In genomic region chr2:219459460-219460311, GRCh38 we compare ENCODE assay signal across 8 cellular contexts. TPM values are rescaled to one million over a fixed set of nuclear protein-coding genes. Genes with fewer than 3 reads are reported as not detected.
DNase-seq lines count a peak whose midpoint lies in the region; ATAC-seq and TF ChIP-seq lines count a peak whose summit lies in the region.

No MANE protein-coding gene starts in this region.

- H3K9me3 Mint-ChIP-seq in endodermal cell (no peaks in the 10 kb centered on the region), type B pancreatic cell (no peaks in the 10 kb centered on the region)

- intact Hi-C loops in mucosa of descending colon (cut with DNase I, micrococcal nuclease): no loop called here

- ATAC-seq in GM21526 (IDR thresholded peaks at IDR 0.05; ENCODE audit: low FRiP score, unreplicated experiment): peak; percentile 67
- peak; percentile 74 for ATAC-seq in mucosa of descending colon

- TF ChIP-seq CTCF in endodermal cell (conservative IDR thresholded peaks at IDR 0.05) (peak; percentile 92), mucosa of descending colon (IDR thresholded peaks at IDR 0.05) (peak; percentile 66), type B pancreatic cell (conservative IDR thresholded peaks at IDR 0.05) (peak; percentile 89)

- H3K4me1 ChIP-seq in endodermal cell (ENCODE audit: control insufficient read depth, insufficient read depth, low read length) (peaks cover 9% of the 10 kb centered on the region), mucosa of descending colon (ENCODE audit: low read depth) (peaks cover 2% of the 10 kb centered on the region)

- H3K36me3 Mint-ChIP-seq in endodermal cell (ENCODE audit: low read depth) (peaks cover 2% of the 10 kb centered on the region), type B pancreatic cell (peaks cover 5% of the 10 kb centered on the region)

- peak overlapping the region; percentile 63 for H3K27ac ChIP-seq in endodermal cell (ENCODE audit: low read depth, low read length)

- no peaks in the 10 kb centered on the region for H3K9me3 ChIP-seq in endodermal cell (ENCODE audit: control insufficient read depth, low read length)
- no peaks in the 10 kb centered on the region for H3K9me3 ChIP-seq in mucosa of descending colon

- H3K27ac Mint-ChIP-seq in endodermal cell: peak overlapping the region; percentile 70
- no peak overlapping the region for H3K27ac Mint-ChIP-seq in type B pancreatic cell

- H3K36me3 ChIP-seq in endodermal cell (ENCODE audit: control insufficient read depth, insufficient read depth, low read length): no peaks in the 10 kb centered on the region
- no peaks in the 10 kb centered on the region for H3K36me3 ChIP-seq in mucosa of descending colon (ENCODE audit: low read depth)

- peak overlapping the region; percentile 28 for H3K4me3 Mint-ChIP-seq in endodermal cell
- no peak overlapping the region for H3K4me3 Mint-ChIP-seq in type B pancreatic cell

- H3K27me3 ChIP-seq in endodermal cell (ENCODE audit: control insufficient read depth, insufficient read depth, low read length, poor library complexity, severe bottlenecking): no peaks in the 10 kb centered on the region

- no peak overlapping the region for H3K9ac ChIP-seq in endodermal cell (ENCODE audit: extremely low read depth, low read length, poor library complexity, severe bottlenecking)

- H3K27me3 Mint-ChIP-seq in endodermal cell (ENCODE audit: insufficient read depth) (peaks cover 18% of the 10 kb centered on the region), type B pancreatic cell (peaks cover 3% of the 10 kb centered on the region)

- DNase-seq in Daoy (ENCODE audit: low read depth) (peak; percentile 52), LoVo (ENCODE audit: low spot score) (peak; percentile 50), endodermal cell (peak; percentile 92), mucosa of descending colon (peak; percentile 53 to 70 (median 64)), type B pancreatic cell (ENCODE audit: extremely low spot score, unreplicated experiment) (no peak), Kasumi-1 (lab: John Stamatoyannopoulos, UW) (no peak)
- peak; percentile 52 for DNase-seq in activated CD4-positive, alpha-beta T cell treated with anti-CD3 and anti-CD28 coated beads for 48 hours

- 54 to 64% methylated on average over 4 to 12 of the region's 14 CpGs for WGBS in endodermal cell (ENCODE audit: insufficient coverage in 1 of 2, insufficient read length in 1 of 2), 2 experiments

- H3K4me1 Mint-ChIP-seq in endodermal cell: peaks cover 12% of the 10 kb centered on the region
- H3K4me1 Mint-ChIP-seq in type B pancreatic cell (ENCODE audit: unreplicated experiment): peaks cover 21% of the 10 kb centered on the region

- H3K4me3 ChIP-seq in endodermal cell (ENCODE audit: low read length) (no peak overlapping the region), mucosa of descending colon (no peak overlapping the region)

RNA-seq across cellular contexts. Expression of gene SPEG, which starts 25.0 kb away (rescaled TPM):
- 4.9 and 18.4 TPM in 2 replicates for total RNA-seq in Daoy (2014; rRNA removed; shearing (Covaris generic))
- 10 to 100 TPM; 23.1 to 29.8 TPM for total RNA-seq in endodermal cell
- polyA plus RNA-seq in endodermal cell (2013, experiment 1 of 2): 42.6 TPM
- 38.8 TPM for polyA plus RNA-seq in endodermal cell (2013, experiment 2 of 2)
- total RNA-seq in mucosa of descending colon: 100 to 1,000 TPM in 1 of 3 donors, 10 to 100 TPM in 1, 1 to 10 TPM in 1; 7.9 to 242 (median 22.2) TPM
- total RNA-seq in type B pancreatic cell (ENCODE audit: low replicate concordance): 11.5 and 49.4 TPM in 2 replicates

RNA-seq across cellular contexts. Expression of gene GMPPA, which starts 39.0 kb away (rescaled TPM):
- total RNA-seq in Daoy (2014; rRNA removed; shearing (Covaris generic)): 30.0 and 47.6 TPM in 2 replicates
- 10 to 100 TPM; 36.9 to 38.2 TPM for total RNA-seq in endodermal cell
- 23.4 TPM for polyA plus RNA-seq in endodermal cell (2013, experiment 1 of 2)
- polyA plus RNA-seq in endodermal cell (2013, experiment 2 of 2): 22.9 TPM
- 10 to 100 TPM; 33.6 to 52.6 (median 43.6) TPM for total RNA-seq in mucosa of descending colon
- total RNA-seq in type B pancreatic cell (ENCODE audit: low replicate concordance): 34.4 and 48.8 TPM in 2 replicates

RNA-seq across cellular contexts. Expression of gene DES, which starts 41.5 kb away (rescaled TPM):
- total RNA-seq in Daoy (2014; rRNA removed; shearing (Covaris generic)): 0.17 and 0.77 TPM in 2 replicates
- total RNA-seq in endodermal cell (1 to 10 TPM; 1.1 to 3.5 TPM), mucosa of descending colon (1,000 to 10,000 TPM in 1 of 3 donors, 100 to 1,000 TPM in 1, 10 to 100 TPM in 1; 65.4 to 4,715 (median 359) TPM), type B pancreatic cell (ENCODE audit: low replicate concordance) (1.4 and 9.3 TPM in 2 replicates)
- polyA plus RNA-seq in endodermal cell (2013, experiment 1 of 2): 0.96 TPM
- polyA plus RNA-seq in endodermal cell (2013, experiment 2 of 2): 0.99 TPM

RNA-seq across cellular contexts. Expression of gene ASIC4, which starts 54.6 kb away (rescaled TPM):
- 0.42 TPM in 1 of 2 replicates, not detected in the other for total RNA-seq in Daoy (2014; rRNA removed; shearing (Covaris generic))
- total RNA-seq in endodermal cell (under 1 TPM; 0.29 to 1.00 TPM), mucosa of descending colon (under 1 TPM in 1 of 3 donors, not detected in 2; 0.09 TPM), type B pancreatic cell (ENCODE audit: low replicate concordance) (0.79 and 0.99 TPM in 2 replicates)
- 2.0 TPM for polyA plus RNA-seq in endodermal cell (2013, experiment 1 of 2)
- 1.4 TPM for polyA plus RNA-seq in endodermal cell (2013, experiment 2 of 2)

Comparison
In these comparisons a context has a peak if more than half of its experiments do, and no peak if none do; other contexts are left out.
1. DNase-seq: peak in Daoy (single experiment), LoVo (single experiment), activated CD4-positive, alpha-beta T cell treated with anti-CD3 and anti-CD28 coated beads for 48 hours (single experiment), endodermal cell (single experiment) and mucosa of descending colon (3 of 3); none in type B pancreatic cell (single experiment) and Kasumi-1 (0 of 2).
2. Peak in every context shown above with its lines, with median percentiles within 50 percentile points of each other: CTCF ChIP-seq.